In the genomic region with DNA sequence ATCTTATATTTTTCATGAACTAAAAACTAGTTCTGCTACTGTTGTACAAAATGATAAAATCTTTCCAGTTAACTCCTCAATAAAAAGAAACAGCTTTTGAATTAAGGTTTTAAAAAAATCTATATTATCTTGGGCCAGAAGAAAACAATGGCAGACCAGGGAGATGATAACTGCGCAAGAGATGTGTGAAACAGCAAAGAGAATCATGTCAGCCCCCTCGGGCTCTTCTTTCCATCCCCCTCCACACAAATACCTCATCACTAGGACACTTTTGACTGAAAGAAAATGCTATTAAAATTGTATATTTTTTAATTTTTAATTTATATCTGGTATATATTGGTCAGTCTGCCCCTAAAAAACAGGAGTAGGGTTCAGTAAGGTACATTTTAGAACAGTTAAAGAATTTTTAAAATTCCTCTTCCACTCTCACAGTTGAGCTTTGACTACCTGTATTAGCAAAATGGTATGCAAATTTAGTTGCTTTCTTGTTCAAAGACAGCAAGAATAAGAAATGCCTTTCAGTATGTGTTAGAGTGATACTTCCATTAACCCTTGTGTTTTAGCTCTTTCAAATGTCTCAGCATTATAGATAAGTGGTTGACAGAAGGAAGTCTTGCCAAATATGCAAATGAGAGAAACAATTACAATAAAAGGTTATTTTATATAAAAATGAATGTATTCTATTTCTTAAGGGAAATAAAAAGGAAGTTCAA, we compare ENCODE assay signal across 10 cellular contexts. TPM values are rescaled to one million over a fixed set of nuclear protein-coding genes. Genes with fewer than 3 reads are reported as not detected.
DNase-seq lines count a peak whose midpoint lies in the region; ATAC-seq lines count a peak whose summit lies in the region.
"Had no signal": no experiment of that assay in that cellular context is flagged by ENCODE, and none has a peak within 500 bp of the region (broad histone marks: within the 10 kb centered on the region; RNA-seq: fewer than 3 reads in every experiment).

No MANE protein-coding gene starts in this region.

- H3K9me3 Mint-ChIP-seq in activated T-cell treated with anti-CD3 and anti-CD28 coated beads, Interleukin-2, amount 50 U/mL, for 4 hours = peaks cover 4% of the 10 kb centered on the region
- H3K9me3 Mint-ChIP-seq in activated T-cell treated with anti-CD3 and anti-CD28 coated beads, Interleukin-2, amount 50 U/mL, for 24 hours = peaks cover 3% of the 10 kb centered on the region
- peaks cover 3% of the 10 kb centered on the region for H3K9me3 Mint-ChIP-seq in stimulated activated effector memory CD8-positive, alpha-beta T cell treated with anti-CD3 and anti-CD28 coated beads, Interleukin-12 subunit alpha, Interleukin-12 subunit beta, amount 100 ng/mL, for 72 hours

- H3K36me3 Mint-ChIP-seq in activated T-cell treated with anti-CD3 and anti-CD28 coated beads, Interleukin-2, amount 50 U/mL, for 4 hours (ENCODE audit: insufficient read depth) = no peaks in the 10 kb centered on the region
- no peaks in the 10 kb centered on the region for H3K36me3 Mint-ChIP-seq in activated T-cell treated with anti-CD3 and anti-CD28 coated beads, Interleukin-2, amount 50 U/mL, for 24 hours (ENCODE audit: low read depth)
- no peaks in the 10 kb centered on the region for H3K36me3 Mint-ChIP-seq in stimulated activated effector memory CD8-positive, alpha-beta T cell treated with anti-CD3 and anti-CD28 coated beads, Interleukin-12 subunit alpha, Interleukin-12 subunit beta, amount 100 ng/mL, for 72 hours

- H3K4me1 Mint-ChIP-seq in activated T-cell treated with anti-CD3 and anti-CD28 coated beads, Interleukin-2, amount 50 U/mL, for 4 hours (ENCODE audit: low read depth) = peaks cover 20% of the 10 kb centered on the region
- peaks cover 15% of the 10 kb centered on the region for H3K4me1 Mint-ChIP-seq in activated T-cell treated with anti-CD3 and anti-CD28 coated beads, Interleukin-2, amount 50 U/mL, for 24 hours (ENCODE audit: low read depth)
- H3K4me1 Mint-ChIP-seq in stimulated activated effector memory CD8-positive, alpha-beta T cell treated with anti-CD3 and anti-CD28 coated beads, Interleukin-12 subunit alpha, Interleukin-12 subunit beta, amount 100 ng/mL, for 72 hours = no peaks in the 10 kb centered on the region

- H3K27ac Mint-ChIP-seq in activated T-cell treated with anti-CD3 and anti-CD28 coated beads, Interleukin-2, amount 50 U/mL, for 24 hours = no peak overlapping the region
- no peak overlapping the region for H3K27ac Mint-ChIP-seq in stimulated activated effector memory CD8-positive, alpha-beta T cell treated with anti-CD3 and anti-CD28 coated beads, Interleukin-12 subunit alpha, Interleukin-12 subunit beta, amount 100 ng/mL, for 72 hours

- no peak for DNase-seq in activated T-cell treated with anti-CD3 and anti-CD28 coated beads, Interleukin-2, amount 50 U/mL, for 4 hours
- DNase-seq in activated T-cell treated with anti-CD3 and anti-CD28 coated beads, Interleukin-2, amount 50 U/mL, for 24 hours = no peak
- DNase-seq in stimulated activated effector memory CD8-positive, alpha-beta T cell treated with anti-CD3 and anti-CD28 coated beads, Interleukin-12 subunit alpha, Interleukin-12 subunit beta, amount 100 ng/mL, for 72 hours (ENCODE audit: low spot score in 2 of 2) = no peak
- DNase-seq in NOMO-1 treated with dmso at 0.1 percent for 144 hours (lab: John Stamatoyannopoulos, UW; ENCODE audit: unreplicated experiment) (no peak), GOT3 (lab: John Stamatoyannopoulos, UW) (no peak), NCI-H82 treated with DMSO at 0.1 percent for 48 hours (lab: John Stamatoyannopoulos, UW; ENCODE audit: unreplicated experiment) (no peak)
- DNase-seq: islet precursor cell, SJCRH30 had no signal

- ATAC-seq in activated T-cell treated with anti-CD3 and anti-CD28 coated beads, Interleukin-2, amount 50 U/mL, for 4 hours = no peak
- ATAC-seq in GM21717 (IDR thresholded peaks at IDR 0.05; ENCODE audit: unreplicated experiment) (peak; percentile 78), HG03439 (IDR thresholded peaks at IDR 0.05; ENCODE audit: unreplicated experiment) (peak; percentile 81)
- ATAC-seq in stimulated activated effector memory CD8-positive, alpha-beta T cell treated with anti-CD3 and anti-CD28 coated beads, Interleukin-12 subunit alpha, Interleukin-12 subunit beta, amount 100 ng/mL, for 72 hours = peak; percentile 47

- peak overlapping the region; percentile 35 for H3K4me3 Mint-ChIP-seq in activated T-cell treated with anti-CD3 and anti-CD28 coated beads, Interleukin-2, amount 50 U/mL, for 4 hours
- no peak overlapping the region for H3K4me3 Mint-ChIP-seq in activated T-cell treated with anti-CD3 and anti-CD28 coated beads, Interleukin-2, amount 50 U/mL, for 24 hours
- H3K4me3 Mint-ChIP-seq in stimulated activated effector memory CD8-positive, alpha-beta T cell treated with anti-CD3 and anti-CD28 coated beads, Interleukin-12 subunit alpha, Interleukin-12 subunit beta, amount 100 ng/mL, for 72 hours = peak overlapping the region; percentile 3

- peaks cover 31% of the 10 kb centered on the region for H3K27me3 Mint-ChIP-seq in activated T-cell treated with anti-CD3 and anti-CD28 coated beads, Interleukin-2, amount 50 U/mL, for 4 hours (ENCODE audit: low read depth)
- H3K27me3 Mint-ChIP-seq in activated T-cell treated with anti-CD3 and anti-CD28 coated beads, Interleukin-2, amount 50 U/mL, for 24 hours = peaks cover 40% of the 10 kb centered on the region

RNA-seq across cellular contexts. Expression of gene LCORL, which starts 36.4 kb away (rescaled TPM):
- total RNA-seq in activated T-cell treated with anti-CD3 and anti-CD28 coated beads, Interleukin-2, amount 50 U/mL, for 4 hours = 1 to 10 TPM; 5.7 to 6.6 (median 5.7) TPM

Comparison
In these comparisons a context has a peak if more than half of its experiments do, and no peak if none do; other contexts are left out.
1. ATAC-seq: peak in GM21717 (single experiment), HG03439 (single experiment) and stimulated activated effector memory CD8-positive, alpha-beta T cell treated with anti-CD3 and anti-CD28 coated beads, Interleukin-12 subunit alpha, Interleukin-12 subunit beta, amount 100 ng/mL, for 72 hours (single experiment); none in activated T-cell treated with anti-CD3 and anti-CD28 coated beads, Interleukin-2, amount 50 U/mL, for 4 hours (0 of 2).